Comparison of ENCODE assay signal across 9 cellular contexts in genomic region chr2:37561615-37562569, GRCh38.
DNase-seq lines count a peak whose midpoint lies in the region; ATAC-seq and TF ChIP-seq lines count a peak whose summit lies in the region.
"Had no signal": no experiment of that assay in that cellular context is flagged by ENCODE, and none has a peak within 500 bp of the region (broad histone marks: within the 10 kb centered on the region; RNA-seq: fewer than 3 reads in every experiment).

No MANE protein-coding gene starts in this region.

- H3K36me3 ChIP-seq in mesenchymal stem cell (ENCODE audit: control insufficient read depth in 1 of 2, insufficient read depth in 2 of 2, low read depth in 1 of 2, low read length in 2 of 2): no peaks in the 10 kb centered on the region
- no peaks in the 10 kb centered on the region for H3K36me3 ChIP-seq in CD4-positive, alpha-beta memory T cell (ENCODE audit: insufficient read depth, low read length)

- H3K23ac ChIP-seq in mesenchymal stem cell (ENCODE audit: low read length in 2 of 2): no peak overlapping the region

- H2AFZ ChIP-seq in mesenchymal stem cell (ENCODE audit: low read depth, low read length): no peak overlapping the region

- no peak overlapping the region for H2AK5ac ChIP-seq in mesenchymal stem cell (ENCODE audit: low read length, severe bottlenecking)

- POLR2A ChIA-PET in CD4-positive, alpha-beta memory T cell (lab: Charles Lee; ENCODE audit: partially characterized antibody): interaction anchor here (0.6 to 1.6 kb wide), 2 partner anchors 37 to 61 kb away, joined by 5 read pairs; no protein-coding TSS in a partner anchor

- H3K27ac ChIP-seq in mesenchymal stem cell (ENCODE audit: low read length, poor library complexity, severe bottlenecking): peak overlapping the region; percentile 83
- no peak overlapping the region for H3K27ac ChIP-seq in CD4-positive, alpha-beta memory T cell (ENCODE audit: low read depth, low read length)

- no peak overlapping the region for H2BK120ac ChIP-seq in mesenchymal stem cell (ENCODE audit: low read depth, low read length)

- no peak overlapping the region for H3K4ac ChIP-seq in mesenchymal stem cell (ENCODE audit: low read depth in 1 of 2, low read length in 2 of 2)

- ATAC-seq in GM21825 (IDR thresholded peaks at IDR 0.05; ENCODE audit: unreplicated experiment): peak; percentile 56
- ATAC-seq in activated naive CD4-positive, alpha-beta T cell treated with anti-CD3 and anti-CD28 coated beads, Interleukin-2, amount 50 U/mL, for 72 hours: peak; percentile 92 to 96

- intact Hi-C loops in CD4-positive, alpha-beta memory T cell (cut with micrococcal nuclease): no loop called here

- H2BK15ac ChIP-seq in mesenchymal stem cell (ENCODE audit: low read depth, poor library complexity, severe bottlenecking): no peak overlapping the region

- H2BK12ac ChIP-seq in mesenchymal stem cell (ENCODE audit: low read length in 2 of 2): peak overlapping the region; percentile 37 to 51

- H3K18ac ChIP-seq in mesenchymal stem cell (ENCODE audit: low read depth in 1 of 2, low read length in 2 of 2): peak overlapping the region; percentile 48 to 59

- H3K4me1 Mint-ChIP-seq in CD4-positive, alpha-beta memory T cell: peaks cover 5 to 23% (median 8%) of the 10 kb centered on the region in 4 donors

- H3K27me3 ChIP-seq in mesenchymal stem cell (ENCODE audit: control insufficient read depth in 1 of 2, insufficient read depth in 1 of 2, low read length in 2 of 2): no peaks in the 10 kb centered on the region
- H3K27me3 ChIP-seq in CD4-positive, alpha-beta memory T cell (ENCODE audit: insufficient read depth, low read length): no peaks in the 10 kb centered on the region

- no peak overlapping the region for H3K27ac Mint-ChIP-seq in activated naive CD4-positive, alpha-beta T cell treated with anti-CD3 and anti-CD28 coated beads, Interleukin-2, amount 50 U/mL, for 72 hours
- no peak overlapping the region for H3K27ac Mint-ChIP-seq in CD4-positive, alpha-beta memory T cell

- peak; percentile 82 for DNase-seq in GM12865 (ENCODE audit: low read depth)
- DNase-seq in Kasumi-1 (lab: John Stamatoyannopoulos, UW): peak; percentile 55 to 62
- DNase-seq in activated naive CD4-positive, alpha-beta T cell treated with anti-CD3 and anti-CD28 coated beads, Interleukin-2, amount 50 U/mL, for 72 hours (ENCODE audit: low spot score in 2 of 2): no peak
- DNase-seq in mesenchymal stem cell: peak; percentile 91
- no peak for DNase-seq in CD4-positive, alpha-beta memory T cell
- no peak for DNase-seq in UCSD-AML1 (lab: John Stamatoyannopoulos, UW; ENCODE audit: unreplicated experiment)
- DNase-seq in activated gamma-delta T cell (lab: John Stamatoyannopoulos, UW): no peak

- no peaks in the 10 kb centered on the region for H3K9me3 ChIP-seq in mesenchymal stem cell (ENCODE audit: control insufficient read depth, low read length)
- H3K9me3 ChIP-seq in CD4-positive, alpha-beta memory T cell (ENCODE audit: control insufficient read depth in 1 of 2, low read length in 2 of 2): no peaks in the 10 kb centered on the region

- H3K4me3 ChIP-seq in GM12865 (ENCODE audit: low read depth, low read length) (no peak overlapping the region), mesenchymal stem cell (ENCODE audit: insufficient read depth in 1 of 2, low read depth in 1 of 2, low read length in 2 of 2) (no peak overlapping the region)
- H3K4me3 ChIP-seq in CD4-positive, alpha-beta memory T cell (ENCODE audit: low read length in 2 of 2): no peak overlapping the region

- peaks cover 2% of the 10 kb centered on the region for H3K4me1 ChIP-seq in mesenchymal stem cell (ENCODE audit: control insufficient read depth, insufficient read depth, low read depth, low read length)
- no peaks in the 10 kb centered on the region for H3K4me1 ChIP-seq in CD4-positive, alpha-beta memory T cell (ENCODE audit: insufficient read depth, low read length)

- no peak overlapping the region for H3K4me3 Mint-ChIP-seq in CD4-positive, alpha-beta memory T cell
- H3K4me3 Mint-ChIP-seq: neural crest cell had no signal

- H2BK5ac ChIP-seq in mesenchymal stem cell (ENCODE audit: low read depth, low read length, poor library complexity, severe bottlenecking): no peak overlapping the region

- H3K4me2 ChIP-seq in mesenchymal stem cell (ENCODE audit: low read length, poor library complexity, severe bottlenecking): no peak overlapping the region

- CTCF ChIA-PET in CD4-positive, alpha-beta memory T cell (lab: Charles Lee; ENCODE audit: partially characterized antibody): interaction anchor here (1.0 to 1.2 kb wide), 3 partner anchors 37 to 86 kb away, joined by 3 to 5 read pairs (median 3); no protein-coding TSS in a partner anchor

- H3K14ac ChIP-seq in mesenchymal stem cell (ENCODE audit: low read length in 2 of 2): no peak overlapping the region

- H3K9ac ChIP-seq in mesenchymal stem cell (ENCODE audit: low read length): no peak overlapping the region

- H4K8ac ChIP-seq in mesenchymal stem cell (ENCODE audit: low read length): peak overlapping the region; percentile 55

- no peaks in the 10 kb centered on the region for H3K36me3 Mint-ChIP-seq in activated naive CD4-positive, alpha-beta T cell treated with anti-CD3 and anti-CD28 coated beads, Interleukin-2, amount 50 U/mL, for 72 hours
- no peaks in the 10 kb centered on the region for H3K36me3 Mint-ChIP-seq in CD4-positive, alpha-beta memory T cell

- 11% methylated on average over 3 of the region's 5 CpGs for WGBS in mesenchymal stem cell

- H3K79me1 ChIP-seq in mesenchymal stem cell (replicated peaks; ENCODE audit: low read length, poor library complexity, severe bottlenecking): no peaks in the 10 kb centered on the region

- no peaks in the 10 kb centered on the region for H3K9me3 Mint-ChIP-seq in activated naive CD4-positive, alpha-beta T cell treated with anti-CD3 and anti-CD28 coated beads, Interleukin-2, amount 50 U/mL, for 72 hours
- H3K9me3 Mint-ChIP-seq in CD4-positive, alpha-beta memory T cell: no peaks in the 10 kb centered on the region
- H3K9me3 Mint-ChIP-seq: neural crest cell had no signal

- H3K27me3 Mint-ChIP-seq in CD4-positive, alpha-beta memory T cell: no peaks in the 10 kb centered on the region

- peak overlapping the region; percentile 63 for H4K91ac ChIP-seq in mesenchymal stem cell (ENCODE audit: low read length)

- TF ChIP-seq CTCF in GM12865 (IDR thresholded peaks at IDR 0.05; ENCODE audit: insufficient read depth, low read depth, low read length, missing control alignments): no peak

Comparison
In these comparisons a context has a peak if more than half of its experiments do, and no peak if none do; other contexts are left out.
1. DNase-seq: peak in GM12865 (single experiment), Kasumi-1 (2 of 2) and mesenchymal stem cell (single experiment); none in activated naive CD4-positive, alpha-beta T cell treated with anti-CD3 and anti-CD28 coated beads, Interleukin-2, amount 50 U/mL, for 72 hours (0 of 2), CD4-positive, alpha-beta memory T cell (0 of 5), UCSD-AML1 (single experiment) and activated gamma-delta T cell (single experiment).